ENCODE assay signal across 8 cellular contexts in genomic region chr11:18321991-18322711, GRCh38. TPM values are rescaled to one million over a fixed set of nuclear protein-coding genes. Genes with fewer than 3 reads are reported as not detected.
DNase-seq lines count a peak whose midpoint lies in the region; ATAC-seq lines count a peak whose summit lies in the region.

Gene GTF2H1, plus strand, starts transcription at chr11:18322567. Its CDS starts 10,508 bp downstream, at chr11:18333075.
Gene HPS5, minus strand, starts transcription at chr11:18322140. Its CDS starts 4,282 bp downstream, at chr11:18317858.

- DNase-seq in CD8-positive, alpha-beta memory T cell = peak; percentile 92 to 98 (median 96)
- DNase-seq in HS-5 (ENCODE audit: low read depth) (peak; percentile 95), medulla oblongata (ENCODE audit: extremely low spot score) (peak; percentile 99)
- peak; percentile 93 for DNase-seq in NK-92 treated with Interleukin-12 subunit alpha and Interleukin-12 subunit beta, amount 100 ng/mL, for 24 hours (lab: John Stamatoyannopoulos, UW)
- DNase-seq in effector memory CD4-positive, alpha-beta T cell = peak; percentile 92 to 96 (median 93)
- peak; percentile 94 for DNase-seq in stimulated activated CD8-positive, alpha-beta memory T cell treated with anti-CD3 and anti-CD28 coated beads, Interleukin-12 subunit alpha, Interleukin-12 subunit beta, amount 100 ng/mL, for 1 hour (ENCODE audit: low read depth)

- H3K4me1 Mint-ChIP-seq in CD8-positive, alpha-beta memory T cell = peaks cover 69 to 88% (median 84%) of the 10 kb centered on the region in 3 donors

- H3K27me3 Mint-ChIP-seq in CD8-positive, alpha-beta memory T cell = no peaks in the 10 kb centered on the region

- peaks cover 6 to 42% (median 17%) of the 10 kb centered on the region in 3 donors for H3K36me3 Mint-ChIP-seq in CD8-positive, alpha-beta memory T cell

- H3K36me3 ChIP-seq in CD8-positive, alpha-beta memory T cell (ENCODE audit: insufficient read depth, low read length) = peaks cover 5% of the 10 kb centered on the region
- peaks cover 13% of the 10 kb centered on the region for H3K36me3 ChIP-seq in effector memory CD4-positive, alpha-beta T cell (ENCODE audit: control insufficient read depth, insufficient read depth, low read length)

- POLR2A ChIA-PET in CD8-positive, alpha-beta memory T cell (lab: Charles Lee) = interaction anchor here (0.5 to 3.2 kb wide), 6 partner anchors 11 to 312 kb away, joined by 3 to 48 read pairs (median 6); partner anchors contain the start of genes LDHA, SPTY2D1 and TSG101
- POLR2A ChIA-PET in activated CD8-positive, alpha-beta memory T cell treated with anti-CD3 and anti-CD28 coated beads for 36 hours (lab: Charles Lee) = interaction anchor here (0.5 to 4.1 kb wide), 6 partner anchors 51 to 1244 kb away, joined by 4 to 63 read pairs (median 8); partner anchors contain the start of genes LDHA and TSG101

- H3K4me3 ChIP-seq in CD8-positive, alpha-beta memory T cell (ENCODE audit: low read length) = peak within 1 kb of the TSS; percentile 81
- H3K4me3 ChIP-seq in effector memory CD4-positive, alpha-beta T cell (ENCODE audit: insufficient read depth, low read depth, low read length, poor library complexity, severe bottlenecking) = peak within 1 kb of the TSS; percentile 76

- no peaks in the 10 kb centered on the region for H3K9me3 Mint-ChIP-seq in CD8-positive, alpha-beta memory T cell

- peak; percentile 81 for ATAC-seq in GM19468 (IDR thresholded peaks at IDR 0.05; ENCODE audit: extremely low read depth, unreplicated experiment)

- no peaks in the 10 kb centered on the region for H3K9me3 ChIP-seq in CD8-positive, alpha-beta memory T cell (ENCODE audit: low read length)
- no peaks in the 10 kb centered on the region for H3K9me3 ChIP-seq in effector memory CD4-positive, alpha-beta T cell (ENCODE audit: control insufficient read depth, low read length)

- peak within 1 kb of the TSS; percentile 89 to 100 (median 99) for H3K4me3 Mint-ChIP-seq in CD8-positive, alpha-beta memory T cell

- H3K27ac Mint-ChIP-seq in CD8-positive, alpha-beta memory T cell = peak within 1 kb of the TSS; percentile 97 to 100 (median 100)

- H3K27ac ChIP-seq in CD8-positive, alpha-beta memory T cell (ENCODE audit: low read depth, low read length) = peak within 1 kb of the TSS; percentile 99
- H3K27ac ChIP-seq in effector memory CD4-positive, alpha-beta T cell (ENCODE audit: insufficient read depth, low read length, poor library complexity, severe bottlenecking) = peak within 1 kb of the TSS; percentile 99

- H3K4me1 ChIP-seq in CD8-positive, alpha-beta memory T cell (ENCODE audit: insufficient read depth, low read length) = peaks cover 51% of the 10 kb centered on the region
- peaks cover 38% of the 10 kb centered on the region for H3K4me1 ChIP-seq in effector memory CD4-positive, alpha-beta T cell (ENCODE audit: control insufficient read depth, insufficient read depth, low read length, poor library complexity, severe bottlenecking)

- CTCF ChIA-PET in CD8-positive, alpha-beta memory T cell (lab: Charles Lee) = interaction anchor here (1.0 to 2.4 kb wide), 5 partner anchors 11 to 205 kb away, joined by 3 to 8 read pairs (median 4); partner anchors contain the start of genes LDHA and TSG101
- CTCF ChIA-PET in activated CD8-positive, alpha-beta memory T cell treated with anti-CD3 and anti-CD28 coated beads for 36 hours (lab: Charles Lee) = interaction anchor here (0.7 to 1.2 kb wide), 2 partner anchors 62 to 72 kb away, joined by 3 read pairs; partner anchors contain the start of gene LDHA

- no peaks in the 10 kb centered on the region for H3K27me3 ChIP-seq in CD8-positive, alpha-beta memory T cell (ENCODE audit: insufficient read depth, low read length, poor library complexity, severe bottlenecking)
- H3K27me3 ChIP-seq in effector memory CD4-positive, alpha-beta T cell (replicated peaks; ENCODE audit: control insufficient read depth, insufficient read depth, low read length, poor library complexity, severe bottlenecking) = no peaks in the 10 kb centered on the region

RNA-seq across cellular contexts. Expression of gene GTF2H1, which starts in this region (rescaled TPM):
- total RNA-seq in CD8-positive, alpha-beta memory T cell = 10 to 100 TPM; 60.3 to 62.0 TPM
- 37.4 TPM for polyA plus RNA-seq in CD8-positive, alpha-beta memory T cell
- 10 to 100 TPM; 64.0 to 65.7 TPM for total RNA-seq in activated CD8-positive, alpha-beta memory T cell treated with anti-CD3 and anti-CD28 coated beads for 36 hours

RNA-seq across cellular contexts. Expression of gene HPS5, which starts in this region (rescaled TPM):
- 10 to 100 TPM; 18.5 to 19.4 TPM for total RNA-seq in CD8-positive, alpha-beta memory T cell
- 13.8 TPM for polyA plus RNA-seq in CD8-positive, alpha-beta memory T cell
- total RNA-seq in activated CD8-positive, alpha-beta memory T cell treated with anti-CD3 and anti-CD28 coated beads for 36 hours = 10 to 100 TPM; 16.1 to 16.5 TPM

Comparison
In these comparisons a context has a peak if more than half of its experiments do, and no peak if none do; other contexts are left out.
1. Peak in every context shown above with its lines: DNase-seq, ATAC-seq, H3K4me3 ChIP-seq and H3K27ac ChIP-seq.